In the genomic region with DNA sequence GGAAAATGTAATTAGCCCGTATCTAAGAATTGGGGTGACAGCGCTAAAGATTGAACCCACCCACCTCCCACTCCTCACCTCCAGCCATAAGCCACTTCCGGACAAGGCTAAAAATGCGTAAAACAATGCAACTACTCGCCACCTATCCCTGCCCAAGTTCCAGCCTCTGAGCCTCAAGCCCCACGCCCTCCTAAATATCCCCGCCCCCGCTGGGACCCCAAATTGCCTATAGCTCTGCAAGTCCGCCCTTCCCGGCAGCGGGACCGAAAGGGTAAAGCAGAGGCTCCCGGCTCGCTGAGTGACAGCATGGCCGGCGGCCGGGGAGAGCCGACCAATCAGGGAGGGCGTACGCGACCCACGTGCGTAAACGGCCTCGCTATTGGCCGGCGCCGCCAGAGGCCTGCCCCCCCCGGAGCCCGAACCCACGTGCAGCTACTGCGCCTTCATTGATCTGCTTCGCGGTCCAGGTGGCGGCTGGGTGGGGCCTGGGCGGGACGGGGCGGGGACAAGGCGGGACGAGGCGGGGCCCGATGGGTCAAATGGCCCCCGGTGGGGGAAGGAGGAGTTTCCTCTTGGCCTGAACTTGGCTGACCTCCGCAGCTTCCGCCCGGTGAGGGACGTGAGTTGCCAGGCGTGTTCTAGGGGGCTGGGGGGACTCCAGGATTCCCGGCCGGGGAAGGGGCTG, we compare ENCODE assay signal across 1 cellular context.
A peak's percentile ranks its signal among the peaks of the same experiment; 100 is the strongest.
TF ChIP-seq lines count a peak whose summit lies in the region.

Gene TLE6 (plus strand): TSS at position 564 of the 685 bp plus-strand sequence. CDS start 670 bp downstream, outside the sequence.

TF ChIP-seq in HepG2, 621 proteins besides CTCF, POLR2A, EP300 and RAD21 (continued from another document and continues in another):
- TF ChIP-seq PATZ1 (CRISPR knock-in tag; IDR thresholded peaks at IDR 0.05) (peak; percentile 94), FOXK2 (IDR thresholded peaks at IDR 0.05) (no peak), GATAD1 (CRISPR knock-in tag; IDR thresholded peaks at IDR 0.05) (0 out of 2 replicates have a peak, but pooled peaks have one; percentile 23), KLF15 (CRISPR knock-in tag; IDR thresholded peaks at IDR 0.05; ENCODE audit: borderline replicate concordance) (no peak), ZNF687 (CRISPR knock-in tag; IDR thresholded peaks at IDR 0.05) (peak; percentile 70), ZNF737 (CRISPR knock-in tag; IDR thresholded peaks at IDR 0.05; ENCODE audit: borderline replicate concordance) (no peak), HIVEP1 (CRISPR knock-in tag; IDR thresholded peaks at IDR 0.05) (peak; percentile 80), SALL1 (CRISPR knock-in tag; IDR thresholded peaks at IDR 0.05) (peak; percentile 58; the same call in 1 of the 2 replicates), HNRNPLL (IDR thresholded peaks at IDR 0.05; ENCODE audit: low read depth, low read length, poor library complexity, severe bottlenecking) (peak; percentile 43), ATF7 (IDR thresholded peaks at IDR 0.05) (no peak), ATF7 (CRISPR knock-in tag; IDR thresholded peaks at IDR 0.05) (peak; percentile 26; the same call in 1 of the 2 replicates), ZNF512 (CRISPR knock-in tag; IDR thresholded peaks at IDR 0.05) (no peak), MED8 (CRISPR knock-in tag; IDR thresholded peaks at IDR 0.05; ENCODE audit: insufficient replicate concordance) (peak; percentile 61), TERF1 (CRISPR knock-in tag; IDR thresholded peaks at IDR 0.05) (no peak), CSRNP1 (CRISPR knock-in tag; IDR thresholded peaks at IDR 0.05) (peak; percentile 73; the same call in 1 of the 2 replicates), CREB1 (IDR thresholded peaks at IDR 0.05) (peak; percentile 55), CREB1 (CRISPR knock-in tag; IDR thresholded peaks at IDR 0.05) (peak; percentile 68), ARNT2 (CRISPR knock-in tag; IDR thresholded peaks at IDR 0.05; ENCODE audit: low read depth) (peak; percentile 89), ESRRA (CRISPR knock-in tag; IDR thresholded peaks at IDR 0.05; ENCODE audit: low read depth) (peak; percentile 55; the same call in 1 of the 2 replicates), ETV5 (CRISPR knock-in tag; IDR thresholded peaks at IDR 0.05; ENCODE audit: borderline replicate concordance) (peak; percentile 88), ZNF24 (IDR thresholded peaks at IDR 0.05) (no peak), NR2F1 (CRISPR knock-in tag; IDR thresholded peaks at IDR 0.05) (peak; percentile 30 to 41; a peak in 2 of 4 replicates), ONECUT2 (CRISPR knock-in tag; IDR thresholded peaks at IDR 0.05) (peak; percentile 86), KLF6 (CRISPR knock-in tag; IDR thresholded peaks at IDR 0.05) (no peak), ZNF674 (CRISPR knock-in tag; IDR thresholded peaks at IDR 0.05; ENCODE audit: low read depth) (0 out of 2 replicates have a peak, but pooled peaks have one; percentile 57), ZNF883 (CRISPR knock-in tag; IDR thresholded peaks at IDR 0.05; ENCODE audit: not compliant biosample characterization) (peak; percentile 60), ZNF136 (CRISPR knock-in tag; IDR thresholded peaks at IDR 0.05; ENCODE audit: low read depth) (peak; percentile 77; the same call in 1 of the 2 replicates), CHCHD3 (CRISPR knock-in tag; IDR thresholded peaks at IDR 0.05) (0 out of 2 replicates have a peak, but pooled peaks have one; percentile 42), PHF8 (CRISPR knock-in tag; IDR thresholded peaks at IDR 0.05) (0 out of 2 replicates have a peak, but pooled peaks have one; percentile 30)
- TF ChIP-seq, protein P1, sequence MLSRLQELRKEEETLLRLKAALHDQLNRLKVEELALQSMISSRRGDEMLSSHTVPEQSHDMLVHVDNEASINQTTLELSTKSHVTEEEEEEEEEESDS (CRISPR knock-in tag; IDR thresholded peaks at IDR 0.05; ENCODE audit: borderline replicate concordance) = no peak
- TF ChIP-seq, protein P2, sequence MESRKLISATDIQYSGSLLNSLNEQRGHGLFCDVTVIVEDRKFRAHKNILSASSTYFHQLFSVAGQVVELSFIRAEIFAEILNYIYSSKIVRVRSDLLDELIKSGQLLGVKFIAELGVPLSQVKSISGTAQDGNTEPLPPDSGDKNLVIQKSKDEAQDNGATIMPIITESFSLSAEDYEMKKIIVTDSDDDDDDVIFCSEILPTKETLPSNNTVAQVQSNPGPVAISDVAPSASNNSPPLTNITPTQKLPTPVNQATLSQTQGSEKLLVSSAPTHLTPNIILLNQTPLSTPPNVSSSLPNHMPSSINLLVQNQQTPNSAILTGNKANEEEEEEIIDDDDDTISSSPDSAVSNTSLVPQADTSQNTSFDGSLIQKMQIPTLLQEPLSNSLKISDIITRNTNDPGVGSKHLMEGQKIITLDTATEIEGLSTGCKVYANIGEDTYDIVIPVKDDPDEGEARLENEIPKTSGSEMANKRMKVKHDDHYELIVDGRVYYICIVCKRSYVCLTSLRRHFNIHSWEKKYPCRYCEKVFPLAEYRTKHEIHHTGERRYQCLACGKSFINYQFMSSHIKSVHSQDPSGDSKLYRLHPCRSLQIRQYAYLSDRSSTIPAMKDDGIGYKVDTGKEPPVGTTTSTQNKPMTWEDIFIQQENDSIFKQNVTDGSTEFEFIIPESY (CRISPR knock-in tag; IDR thresholded peaks at IDR 0.05) = peak; percentile 10; the same call in 1 of the 2 replicates
- TF ChIP-seq, protein P3, sequence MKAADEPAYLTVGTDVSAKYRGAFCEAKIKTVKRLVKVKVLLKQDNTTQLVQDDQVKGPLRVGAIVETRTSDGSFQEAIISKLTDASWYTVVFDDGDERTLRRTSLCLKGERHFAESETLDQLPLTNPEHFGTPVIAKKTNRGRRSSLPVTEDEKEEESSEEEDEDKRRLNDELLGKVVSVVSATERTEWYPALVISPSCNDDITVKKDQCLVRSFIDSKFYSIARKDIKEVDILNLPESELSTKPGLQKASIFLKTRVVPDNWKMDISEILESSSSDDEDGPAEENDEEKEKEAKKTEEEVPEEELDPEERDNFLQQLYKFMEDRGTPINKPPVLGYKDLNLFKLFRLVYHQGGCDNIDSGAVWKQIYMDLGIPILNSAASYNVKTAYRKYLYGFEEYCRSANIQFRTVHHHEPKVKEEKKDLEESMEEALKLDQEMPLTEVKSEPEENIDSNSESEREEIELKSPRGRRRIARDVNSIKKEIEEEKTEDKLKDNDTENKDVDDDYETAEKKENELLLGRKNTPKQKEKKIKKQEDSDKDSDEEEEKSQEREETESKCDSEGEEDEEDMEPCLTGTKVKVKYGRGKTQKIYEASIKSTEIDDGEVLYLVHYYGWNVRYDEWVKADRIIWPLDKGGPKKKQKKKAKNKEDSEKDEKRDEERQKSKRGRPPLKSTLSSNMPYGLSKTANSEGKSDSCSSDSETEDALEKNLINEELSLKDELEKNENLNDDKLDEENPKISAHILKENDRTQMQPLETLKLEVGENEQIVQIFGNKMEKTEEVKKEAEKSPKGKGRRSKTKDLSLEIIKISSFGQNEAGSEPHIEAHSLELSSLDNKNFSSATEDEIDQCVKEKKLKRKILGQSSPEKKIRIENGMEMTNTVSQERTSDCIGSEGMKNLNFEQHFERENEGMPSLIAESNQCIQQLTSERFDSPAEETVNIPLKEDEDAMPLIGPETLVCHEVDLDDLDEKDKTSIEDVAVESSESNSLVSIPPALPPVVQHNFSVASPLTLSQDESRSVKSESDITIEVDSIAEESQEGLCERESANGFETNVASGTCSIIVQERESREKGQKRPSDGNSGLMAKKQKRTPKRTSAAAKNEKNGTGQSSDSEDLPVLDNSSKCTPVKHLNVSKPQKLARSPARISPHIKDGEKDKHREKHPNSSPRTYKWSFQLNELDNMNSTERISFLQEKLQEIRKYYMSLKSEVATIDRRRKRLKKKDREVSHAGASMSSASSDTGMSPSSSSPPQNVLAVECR (CRISPR knock-in tag; IDR thresholded peaks at IDR 0.05; ENCODE audit: borderline replicate concordance) = peak; percentile 89; the same call in 1 of the 2 replicates
